3 cellular contexts compared by ENCODE assay signal in the genomic region with DNA sequence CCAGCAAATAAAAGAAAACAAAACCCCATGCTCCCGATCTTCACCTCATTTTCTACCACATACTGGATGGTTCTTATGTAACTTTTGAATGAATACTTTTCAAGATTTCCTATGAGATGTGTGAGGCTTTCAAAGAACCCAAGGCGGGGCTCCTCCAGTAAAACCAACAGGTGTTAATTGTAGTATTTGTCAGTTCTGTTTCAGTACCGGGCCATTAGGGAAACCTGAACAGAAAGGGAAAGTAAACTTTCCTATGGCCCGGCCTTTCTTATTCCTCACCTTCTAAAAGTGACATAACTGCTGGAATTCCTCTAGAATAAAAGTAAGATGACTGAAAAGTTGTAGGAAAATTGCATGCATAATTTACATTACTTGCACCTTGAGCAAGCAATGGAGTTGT.
TF ChIP-seq lines count a peak whose summit lies in the region.

No MANE protein-coding gene starts in this region.

TF ChIP-seq in liver, 16 proteins besides CTCF, POLR2A, EP300 and RAD21:
- no peak for TF ChIP-seq JUND (IDR thresholded peaks at IDR 0.05)
- TF ChIP-seq, protein P1, sequence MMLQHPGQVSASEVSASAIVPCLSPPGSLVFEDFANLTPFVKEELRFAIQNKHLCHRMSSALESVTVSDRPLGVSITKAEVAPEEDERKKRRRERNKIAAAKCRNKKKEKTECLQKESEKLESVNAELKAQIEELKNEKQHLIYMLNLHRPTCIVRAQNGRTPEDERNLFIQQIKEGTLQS (IDR thresholded peaks at IDR 0.05) = no peak

TF ChIP-seq in HepG2, 621 proteins besides CTCF, POLR2A, EP300 and RAD21:
- TF ChIP-seq DPF2 (CRISPR knock-in tag; IDR thresholded peaks at IDR 0.05; ENCODE audit: borderline replicate concordance, low read depth) (no peak), ZNF326 (CRISPR knock-in tag; IDR thresholded peaks at IDR 0.05; ENCODE audit: borderline replicate concordance) (no peak), POLR2G (IDR thresholded peaks at IDR 0.05; ENCODE audit: low read depth, low read length) (no peak), ZNF30 (CRISPR knock-in tag; IDR thresholded peaks at IDR 0.05) (no peak), KLF9 (CRISPR knock-in tag; IDR thresholded peaks at IDR 0.05; ENCODE audit: low read depth) (no peak), NR2F2 (IDR thresholded peaks at IDR 0.05; ENCODE audit: borderline replicate concordance, low read depth) (no peak), ZSCAN25 (CRISPR knock-in tag; IDR thresholded peaks at IDR 0.05) (no peak), MIER2 (CRISPR knock-in tag; IDR thresholded peaks at IDR 0.05) (no peak), CBX2 (IDR thresholded peaks at IDR 0.05; ENCODE audit: low read depth, low read length) (no peak), CBX2 (CRISPR knock-in tag; IDR thresholded peaks at IDR 0.05; ENCODE audit: low read depth) (no peak)
- TF ChIP-seq, protein P2, sequence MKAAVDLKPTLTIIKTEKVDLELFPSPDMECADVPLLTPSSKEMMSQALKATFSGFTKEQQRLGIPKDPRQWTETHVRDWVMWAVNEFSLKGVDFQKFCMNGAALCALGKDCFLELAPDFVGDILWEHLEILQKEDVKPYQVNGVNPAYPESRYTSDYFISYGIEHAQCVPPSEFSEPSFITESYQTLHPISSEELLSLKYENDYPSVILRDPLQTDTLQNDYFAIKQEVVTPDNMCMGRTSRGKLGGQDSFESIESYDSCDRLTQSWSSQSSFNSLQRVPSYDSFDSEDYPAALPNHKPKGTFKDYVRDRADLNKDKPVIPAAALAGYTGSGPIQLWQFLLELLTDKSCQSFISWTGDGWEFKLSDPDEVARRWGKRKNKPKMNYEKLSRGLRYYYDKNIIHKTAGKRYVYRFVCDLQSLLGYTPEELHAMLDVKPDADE (CRISPR knock-in tag; IDR thresholded peaks at IDR 0.05) = no peak
- TF ChIP-seq, protein P3, sequence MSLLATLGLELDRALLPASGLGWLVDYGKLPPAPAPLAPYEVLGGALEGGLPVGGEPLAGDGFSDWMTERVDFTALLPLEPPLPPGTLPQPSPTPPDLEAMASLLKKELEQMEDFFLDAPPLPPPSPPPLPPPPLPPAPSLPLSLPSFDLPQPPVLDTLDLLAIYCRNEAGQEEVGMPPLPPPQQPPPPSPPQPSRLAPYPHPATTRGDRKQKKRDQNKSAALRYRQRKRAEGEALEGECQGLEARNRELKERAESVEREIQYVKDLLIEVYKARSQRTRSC (CRISPR knock-in tag; IDR thresholded peaks at IDR 0.05; ENCODE audit: low read depth) = no peak

TF ChIP-seq in endothelial cell of umbilical vein, 7 proteins besides CTCF, POLR2A, EP300 and RAD21:
- TF ChIP-seq, protein P4, sequence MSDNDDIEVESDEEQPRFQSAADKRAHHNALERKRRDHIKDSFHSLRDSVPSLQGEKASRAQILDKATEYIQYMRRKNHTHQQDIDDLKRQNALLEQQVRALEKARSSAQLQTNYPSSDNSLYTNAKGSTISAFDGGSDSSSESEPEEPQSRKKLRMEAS (IDR thresholded peaks at IDR 0.05; ENCODE audit: insufficient read depth, insufficient read length) = no peak
- TF ChIP-seq JUN (IDR thresholded peaks at IDR 0.05; ENCODE audit: borderline replicate concordance, insufficient read depth, insufficient read length, low read depth) = no peak
- TF ChIP-seq FOS (IDR thresholded peaks at IDR 0.05; ENCODE audit: borderline replicate concordance, insufficient read depth, low read length) = no peak
- no peak for TF ChIP-seq MYC (IDR thresholded peaks at IDR 0.05; ENCODE audit: low read depth, low read length)
- no peak for TF ChIP-seq POLR2AphosphoS5 (IDR thresholded peaks at IDR 0.05; ENCODE audit: insufficient read depth, low read depth, low read length)
- no peak for TF ChIP-seq EZH2 (IDR thresholded peaks at IDR 0.05; ENCODE audit: borderline replicate concordance, low read depth, low read length, severe bottlenecking)
- TF ChIP-seq GATA2 (IDR thresholded peaks at IDR 0.05; ENCODE audit: insufficient read depth, insufficient read length, low read depth, low read length) = no peak
